ENCODE assay signal across 11 cellular contexts in genomic region chr22:25361899-25362214, GRCh38.
"Had no signal": no experiment of that assay in that cellular context is flagged by ENCODE, and none has a peak within 500 bp of the region (broad histone marks: within the 10 kb centered on the region; RNA-seq: fewer than 3 reads in every experiment).

No MANE protein-coding gene starts in this region.

- H3K27ac Mint-ChIP-seq: naive B cell; stimulated activated effector memory CD8-positive, alpha-beta T cell treated with anti-CD3 and anti-CD28 coated beads, Interleukin-12 subunit alpha, Interleukin-12 subunit beta, amount 100 ng/mL, for 72 hours had no signal

- H3K27me3 Mint-ChIP-seq: activated CD4-positive, alpha-beta T cell treated with anti-CD3 and anti-CD28 coated beads, Interleukin-2, amount 10 ng/mL, durations not matched to agents 7 days and 5 days; naive B cell had no signal

- H3K27me3 ChIP-seq: adrenal gland, cardiac muscle cell, esophagus muscularis mucosa, tibial nerve, uterus had no signal

- H3K4me1 ChIP-seq: parathyroid adenoma, uterus had no signal

- H3K27ac ChIP-seq: cardiac muscle cell, parathyroid adenoma, tibial nerve, uterus had no signal

- H3K9me3 Mint-ChIP-seq: activated CD4-positive, alpha-beta T cell treated with anti-CD3 and anti-CD28 coated beads, Interleukin-2, amount 10 ng/mL, durations not matched to agents 7 days and 5 days; naive B cell; stimulated activated effector memory CD8-positive, alpha-beta T cell treated with anti-CD3 and anti-CD28 coated beads, Interleukin-12 subunit alpha, Interleukin-12 subunit beta, amount 100 ng/mL, for 72 hours had no signal

- H2AFZ ChIP-seq: parathyroid adenoma had no signal

- FAIRE-seq: colon had no signal

- H3K36me3 ChIP-seq: cardiac muscle cell, uterus had no signal

- H3K9me3 ChIP-seq: adrenal gland, esophagus muscularis mucosa, tibial nerve, uterus had no signal

- H3K4me3 Mint-ChIP-seq: activated CD4-positive, alpha-beta T cell treated with anti-CD3 and anti-CD28 coated beads, Interleukin-2, amount 10 ng/mL, durations not matched to agents 7 days and 5 days; naive B cell; stimulated activated effector memory CD8-positive, alpha-beta T cell treated with anti-CD3 and anti-CD28 coated beads, Interleukin-12 subunit alpha, Interleukin-12 subunit beta, amount 100 ng/mL, for 72 hours had no signal

- DNase-seq: mammary epithelial cell had no signal

- H3K9ac ChIP-seq: parathyroid adenoma had no signal

- H3K4me3 ChIP-seq: adrenal gland, cardiac muscle cell, esophagus muscularis mucosa, tibial nerve, uterus had no signal
